16 cellular contexts compared by ENCODE assay signal in the genomic region with DNA sequence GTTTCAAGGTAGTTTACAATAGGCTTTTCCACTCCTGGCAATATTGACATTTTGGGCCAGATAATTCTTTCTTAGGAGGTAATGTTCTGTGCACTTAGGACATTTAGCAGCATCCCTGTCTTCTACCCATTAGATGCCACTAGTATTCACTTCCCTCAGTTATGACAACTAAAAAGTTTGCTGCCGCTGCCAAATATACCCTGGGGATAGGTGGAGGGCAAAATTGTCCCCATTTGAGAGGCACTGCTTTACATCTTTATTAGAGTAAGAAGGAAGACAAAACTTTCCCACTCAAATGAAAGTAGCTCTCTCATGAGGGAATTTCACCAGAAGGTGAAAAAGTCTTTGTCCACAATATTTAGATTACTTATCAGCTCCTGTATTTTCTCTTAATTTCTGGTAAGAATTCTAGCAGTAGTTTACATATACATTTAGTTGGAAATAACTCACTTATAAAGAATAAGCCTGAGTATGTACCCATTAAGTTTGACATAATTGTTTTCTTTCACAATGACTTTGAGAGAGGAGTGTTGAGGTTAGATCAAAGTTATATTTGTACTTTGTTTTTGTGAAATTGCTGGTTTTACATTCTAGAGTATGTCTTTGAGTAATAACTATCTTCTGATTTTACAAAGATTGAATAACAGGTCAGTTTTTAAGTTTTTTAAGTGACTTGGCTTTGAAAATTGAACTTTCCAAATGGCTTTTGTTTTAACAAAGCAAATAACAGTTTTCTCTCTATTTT. TPM values are rescaled to one million over a fixed set of nuclear protein-coding genes. Genes with fewer than 3 reads are reported as not detected.
A peak's percentile ranks its signal among the peaks of the same experiment; 100 is the strongest.
DNase-seq lines count a peak whose midpoint lies in the region; ATAC-seq, FAIRE-seq and TF ChIP-seq lines count a peak whose summit lies in the region.
"Had no signal": no experiment of that assay in that cellular context is flagged by ENCODE, and none has a peak within 500 bp of the region (broad histone marks: within the 10 kb centered on the region; RNA-seq: fewer than 3 reads in every experiment).

No MANE protein-coding gene starts in this region.

- no peaks in the 10 kb centered on the region for H3K9me3 Mint-ChIP-seq in natural killer cell treated with Interleukin-12 subunit alpha and Interleukin-12 subunit beta and Interleukin-15 and Interleukin-18, amount 100 ng/mL, for 72 hours
- no peaks in the 10 kb centered on the region for H3K9me3 Mint-ChIP-seq in natural killer cell
- H3K9me3 Mint-ChIP-seq: GM23338 had no signal

- intact Hi-C loops in natural killer cell (cut with micrococcal nuclease) (no loop called here), lower lobe of right lung (cut with DNase I) (no loop called here)

- no peak for DNase-seq in natural killer cell treated with Interleukin-12 subunit alpha and Interleukin-12 subunit beta and Interleukin-15 and Interleukin-18, amount 100 ng/mL, for 72 hours (ENCODE audit: low spot score)
- no peak for DNase-seq in natural killer cell
- DNase-seq in ACHN: no peak
- no peak for DNase-seq in brain microvascular endothelial cell
- no peak for DNase-seq in lower lobe of right lung
- DNase-seq in D721Med (ENCODE audit: insufficient read length, low spot score): no peak
- DNase-seq: activated naive CD4-positive, alpha-beta T cell; GDM1; PC-9; T-helper 9 cell had no signal

- peaks cover 16% of the 10 kb centered on the region for H3K36me3 Mint-ChIP-seq in natural killer cell treated with Interleukin-12 subunit alpha and Interleukin-12 subunit beta and Interleukin-15 and Interleukin-18, amount 100 ng/mL, for 72 hours
- no peaks in the 10 kb centered on the region for H3K36me3 Mint-ChIP-seq in natural killer cell

- no peak overlapping the region for H3K27ac ChIP-seq in brain microvascular endothelial cell
- no peak overlapping the region for H3K27ac ChIP-seq in lower lobe of right lung
- H3K27ac ChIP-seq: PC-9 had no signal

- no peaks in the 10 kb centered on the region for H3K9me3 ChIP-seq in lower lobe of right lung

- no peaks in the 10 kb centered on the region for H3K27me3 Mint-ChIP-seq in natural killer cell treated with Interleukin-12 subunit alpha and Interleukin-12 subunit beta and Interleukin-15 and Interleukin-18, amount 100 ng/mL, for 72 hours
- no peaks in the 10 kb centered on the region for H3K27me3 Mint-ChIP-seq in natural killer cell (ENCODE audit: low read depth in 2 of 2)

- in situ Hi-C loops in ACHN (cut with HindIII; ENCODE audit: low pct_ligation_motif_present, low pct_unique_long_range_greater_than_20kb, low sequenced_read_pairs) (no loop called here), brain microvascular endothelial cell (cut with HindIII; ENCODE audit: low pct_ligation_motif_present, low sequenced_read_pairs) (no loop called here)

- no peak for FAIRE-seq in D721Med (lab: Jason Lieb, UNC)
- FAIRE-seq: colon, K562, keratinocyte had no signal

- TF ChIP-seq CTCF in natural killer cell (IDR thresholded peaks at IDR 0.05): no peak
- no peak for TF ChIP-seq CTCF in brain microvascular endothelial cell (IDR thresholded peaks at IDR 0.05; ENCODE audit: low read depth, low read length, missing control alignments)
- no peak for TF ChIP-seq CTCF in lower lobe of right lung (IDR thresholded peaks at IDR 0.05)
- TF ChIP-seq CTCF in D721Med (IDR thresholded peaks at IDR 0.05; ENCODE audit: insufficient read depth, missing control alignments): no peak

- ATAC-seq in natural killer cell treated with Interleukin-12 subunit alpha and Interleukin-12 subunit beta and Interleukin-15 and Interleukin-18, amount 100 ng/mL, for 72 hours: peak in 1 of 2 donors; percentile 84
- no peak for ATAC-seq in natural killer cell
- peak; percentile 74 for ATAC-seq in GM21786 (IDR thresholded peaks at IDR 0.05; ENCODE audit: unreplicated experiment)
- peak; percentile 74 for ATAC-seq in HG03280 (IDR thresholded peaks at IDR 0.05; ENCODE audit: unreplicated experiment)
- ATAC-seq in lower lobe of right lung: no peak
- ATAC-seq: GM23338, K562 had no signal

- no peaks in the 10 kb centered on the region for H3K4me1 ChIP-seq in lower lobe of right lung

- H3K27me3 ChIP-seq in brain microvascular endothelial cell (replicated peaks) (no peaks in the 10 kb centered on the region), lower lobe of right lung (ENCODE audit: low read depth) (no peaks in the 10 kb centered on the region)

- H3K4me3 ChIP-seq in brain microvascular endothelial cell (ENCODE audit: low read depth, low read length) (no peak overlapping the region), lower lobe of right lung (no peak overlapping the region)
- H3K4me3 ChIP-seq: GM23338, K562, PC-9 had no signal

- no peaks in the 10 kb centered on the region for H3K36me3 ChIP-seq in brain microvascular endothelial cell (replicated peaks)
- no peaks in the 10 kb centered on the region for H3K36me3 ChIP-seq in lower lobe of right lung

- H3K27ac Mint-ChIP-seq in natural killer cell treated with Interleukin-12 subunit alpha and Interleukin-12 subunit beta and Interleukin-15 and Interleukin-18, amount 100 ng/mL, for 72 hours: peak overlapping the region; percentile 41 to 60
- H3K27ac Mint-ChIP-seq in natural killer cell: no peak overlapping the region
- H3K27ac Mint-ChIP-seq: GM23338 had no signal

- peak overlapping the region; percentile 5 for H3K4me3 Mint-ChIP-seq in natural killer cell treated with Interleukin-12 subunit alpha and Interleukin-12 subunit beta and Interleukin-15 and Interleukin-18, amount 100 ng/mL, for 72 hours
- no peak overlapping the region for H3K4me3 Mint-ChIP-seq in natural killer cell
- H3K4me3 Mint-ChIP-seq: GM23338 had no signal

- H3K4me1 Mint-ChIP-seq in natural killer cell treated with Interleukin-12 subunit alpha and Interleukin-12 subunit beta and Interleukin-15 and Interleukin-18, amount 100 ng/mL, for 72 hours (ENCODE audit: low read depth in 2 of 2): no peaks in the 10 kb centered on the region
- H3K4me1 Mint-ChIP-seq in natural killer cell: no peaks in the 10 kb centered on the region
- H3K4me1 Mint-ChIP-seq: GM23338 had no signal

RNA-seq across cellular contexts. Expression of a gene that starts 46.0 kb away (rescaled TPM):
- total RNA-seq in natural killer cell treated with Interleukin-12 subunit alpha and Interleukin-12 subunit beta and Interleukin-15 and Interleukin-18, amount 100 ng/mL, for 72 hours: 100 to 1,000 TPM in 1 of 2 donors, 10 to 100 TPM in 1; 96.8 to 251 TPM
- total RNA-seq in natural killer cell (10 to 100 TPM in 2 of 3 donors, 1 to 10 TPM in 1; 9.4 to 10.4 (median 10.2) TPM), lower lobe of right lung (2.7 TPM)

Comparison
In these comparisons a context has a peak if more than half of its experiments do, and no peak if none do; other contexts are left out.
1. H3K27ac Mint-ChIP-seq: peak in natural killer cell treated with Interleukin-12 subunit alpha and Interleukin-12 subunit beta and Interleukin-15 and Interleukin-18, amount 100 ng/mL, for 72 hours (2 of 2); none in natural killer cell (0 of 2).
2. RNA of a gene that starts 46.0 kb away (total RNA-seq): 96.8 to 251 TPM in natural killer cell treated with Interleukin-12 subunit alpha and Interleukin-12 subunit beta and Interleukin-15 and Interleukin-18, amount 100 ng/mL, for 72 hours; 9.4 to 10.4 TPM in natural killer cell and 2.7 TPM in lower lobe of right lung (single experiment); every median in the first group is over 4 times any median in the second.
3. ATAC-seq: peak in GM21786 (single experiment) and HG03280 (single experiment); none in natural killer cell (0 of 3) and lower lobe of right lung (0 of 2).